Comparison of ENCODE assay signal across 12 cellular contexts in the genomic region with DNA sequence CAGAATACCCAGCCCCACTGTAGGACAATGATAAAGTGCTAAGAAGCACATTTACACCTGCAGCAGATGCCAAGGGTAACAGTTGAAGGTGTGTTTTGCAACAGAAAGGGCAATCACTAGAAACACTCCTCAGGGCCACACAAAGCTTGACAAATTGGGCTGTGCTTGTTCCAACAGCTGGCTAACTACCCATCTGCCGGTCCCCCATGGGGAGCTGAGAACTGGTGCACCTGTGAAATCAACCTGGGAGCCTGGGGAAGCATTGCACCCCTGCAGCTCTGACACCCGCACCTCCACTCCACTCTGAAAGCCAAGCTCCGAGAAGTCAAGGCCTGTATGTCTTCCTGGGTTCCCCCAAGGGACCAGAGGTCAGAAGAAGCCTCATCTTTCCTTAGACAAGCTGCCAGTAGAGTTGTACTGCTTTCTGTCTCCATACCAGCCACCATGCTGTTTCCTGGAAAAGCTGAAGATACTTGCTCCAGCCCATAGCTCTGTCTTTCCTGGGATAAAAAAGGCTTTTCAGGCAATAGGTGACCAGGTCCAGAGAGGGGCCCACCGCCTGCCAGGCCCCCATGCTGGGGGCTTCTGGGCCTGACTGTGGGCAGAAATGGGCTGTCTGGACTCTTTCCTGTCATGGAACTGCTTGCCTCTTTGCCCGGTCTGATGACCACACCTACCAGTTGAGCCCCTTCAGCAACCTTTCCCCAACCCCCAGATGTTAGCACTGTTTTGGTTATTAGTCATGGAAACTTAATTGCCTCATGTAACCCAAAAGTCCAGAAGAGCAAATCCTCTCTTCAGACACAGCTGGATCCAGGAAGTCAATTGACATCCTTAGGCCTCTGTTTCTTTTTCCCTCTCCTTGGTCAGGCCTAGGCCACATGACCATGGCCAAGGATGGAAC.
DNase-seq lines count a peak whose midpoint lies in the region; ATAC-seq and TF ChIP-seq lines count a peak whose summit lies in the region.
"Had no signal": no experiment of that assay in that cellular context is flagged by ENCODE, and none has a peak within 500 bp of the region (broad histone marks: within the 10 kb centered on the region; RNA-seq: fewer than 3 reads in every experiment).

No MANE protein-coding gene starts in this region.

- no peak for TF ChIP-seq CTCF in AG10803 (conservative IDR thresholded peaks at IDR 0.05; ENCODE audit: low read length)
- TF ChIP-seq CTCF in astrocyte of the spinal cord (IDR thresholded peaks at IDR 0.05; ENCODE audit: low read depth, low read length): no peak
- no peak for TF ChIP-seq CTCF in lower lobe of right lung (IDR thresholded peaks at IDR 0.05)
- TF ChIP-seq CTCF in GM10266 (IDR thresholded peaks at IDR 0.05; ENCODE audit: control insufficient read depth, insufficient read depth, low read depth, missing control alignments): no peak

- H3K36me3 ChIP-seq in lower lobe of right lung: no peaks in the 10 kb centered on the region
- H3K36me3 ChIP-seq: esophagus squamous epithelium had no signal

- no peak overlapping the region for H3K4me3 ChIP-seq in AG10803 (ENCODE audit: low read length)
- no peak overlapping the region for H3K4me3 ChIP-seq in astrocyte of the spinal cord (ENCODE audit: low read depth, low read length)
- no peak overlapping the region for H3K4me3 ChIP-seq in lower lobe of right lung
- H3K4me3 ChIP-seq: esophagus squamous epithelium had no signal

- in situ Hi-C loops in astrocyte of the spinal cord (cut with HindIII; ENCODE audit: low sequenced_read_pairs): no loop called here

- H3K9me3 ChIP-seq in lower lobe of right lung: no peaks in the 10 kb centered on the region
- H3K9me3 ChIP-seq: esophagus squamous epithelium had no signal

- DNase-seq in AG10803 (ENCODE audit: low read depth) (peak; percentile 46), astrocyte of the spinal cord (ENCODE audit: low read depth, low spot score) (peak; percentile 53), NCI-H526 treated with DMSO at 0.1 percent for 48 hours (lab: John Stamatoyannopoulos, UW) (no peak), putamen (ENCODE audit: low spot score) (no peak), lower lobe of right lung (no peak), GM10266 (ENCODE audit: extremely low spot score) (no peak)
- DNase-seq: activated CD4-positive, alpha-beta T cell treated with anti-CD3 and anti-CD28 coated beads, Interleukin-2, amount 10 ng/mL, durations not matched to agents 24 days and 14 days; activated effector memory CD4-positive, alpha-beta T cell treated with anti-CD3 and anti-CD28 coated beads, Interleukin-2, amount 50 U/mL, for 16 hours; esophagus squamous epithelium; NCI-H1436 treated with DMSO at 0.1 percent for 48 hours had no signal

- intact Hi-C loops in lower lobe of right lung (cut with DNase I): no loop called here

- no peaks in the 10 kb centered on the region for H3K27me3 ChIP-seq in lower lobe of right lung (ENCODE audit: low read depth)

- H3K4me1 ChIP-seq in lower lobe of right lung: no peaks in the 10 kb centered on the region
- H3K4me1 ChIP-seq: esophagus squamous epithelium had no signal

- H3K27ac ChIP-seq in lower lobe of right lung: no peak overlapping the region
- H3K27ac ChIP-seq: esophagus squamous epithelium had no signal

- ATAC-seq in GM19025 (IDR thresholded peaks at IDR 0.05; ENCODE audit: low read depth, unreplicated experiment) (peak; percentile 40), HG03175 (IDR thresholded peaks at IDR 0.05; ENCODE audit: unreplicated experiment) (peak; percentile 55), lower lobe of right lung (no peak)

Comparison
In these comparisons a context has a peak if more than half of its experiments do, and no peak if none do; other contexts are left out.
1. DNase-seq: peak in AG10803 (single experiment) and astrocyte of the spinal cord (single experiment); none in NCI-H526 treated with DMSO at 0.1 percent for 48 hours (single experiment), putamen (single experiment), lower lobe of right lung (single experiment) and GM10266 (single experiment).
2. ATAC-seq: peak in GM19025 (single experiment) and HG03175 (single experiment); none in lower lobe of right lung (0 of 2).